In the genomic region with DNA sequence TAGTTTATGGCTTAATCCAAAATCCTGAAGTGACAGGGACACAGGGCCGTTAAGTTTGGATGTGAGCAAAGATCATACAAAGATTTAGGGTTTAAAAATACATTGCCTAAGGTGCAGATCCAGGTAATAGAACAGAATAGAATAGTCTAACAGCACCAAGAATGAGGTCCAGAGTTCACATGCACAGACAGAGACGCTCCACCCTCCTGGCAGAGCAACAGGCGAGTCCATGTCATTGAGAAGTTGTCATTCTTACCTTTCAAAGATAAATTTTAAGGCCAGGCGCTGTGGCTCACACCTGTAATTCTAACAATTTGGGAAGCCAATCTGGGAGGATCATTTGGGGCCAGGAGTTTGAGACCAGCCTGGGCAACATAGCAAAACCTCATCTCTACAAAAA, we compare ENCODE assay signal across 19 cellular contexts.
DNase-seq lines count a peak whose midpoint lies in the region; ATAC-seq and TF ChIP-seq lines count a peak whose summit lies in the region.
"Had no signal": no experiment of that assay in that cellular context is flagged by ENCODE, and none has a peak within 500 bp of the region (broad histone marks: within the 10 kb centered on the region; RNA-seq: fewer than 3 reads in every experiment).

No MANE protein-coding gene starts in this region.

- intact Hi-C loops in cardiac septum (cut with DNase I): no loop called here
- intact Hi-C loops in left ventricle myocardium superior (cut with micrococcal nuclease): no loop called here

- TF ChIP-seq CTCF in VCaP (conservative IDR thresholded peaks at IDR 0.05) (no peak), BE2C (IDR thresholded peaks at IDR 0.05; ENCODE audit: low read depth, low read length) (no peak), tibial nerve (IDR thresholded peaks at IDR 0.05) (no peak)

- H3K4me1 ChIP-seq in BE2C (no peaks in the 10 kb centered on the region), tibial nerve (no peaks in the 10 kb centered on the region)
- H3K4me1 ChIP-seq: BLaER1, Caco-2, HAP-1 had no signal

- H3K4me3 ChIP-seq in BE2C (ENCODE audit: low read depth, low read length) (no peak overlapping the region), tibial nerve (no peak overlapping the region)
- H3K4me3 ChIP-seq: BLaER1, HAP-1 had no signal

- peak; percentile 60 for DNase-seq in cardiac septum (ENCODE audit: low spot score)
- no peak for DNase-seq in left ventricle myocardium superior
- no peak for DNase-seq in left lobe of liver (ENCODE audit: low spot score)
- peak; percentile 20 for DNase-seq in mesenteric fat pad (ENCODE audit: low spot score)
- DNase-seq in BE2C: no peak
- DNase-seq in tibial nerve (ENCODE audit: low spot score in 2 of 2): no peak
- no peak for DNase-seq in NCI-H774 (lab: John Stamatoyannopoulos, UW)
- DNase-seq: 8988T; Caco-2; CD4-positive, CD25-positive, alpha-beta regulatory T cell; CD8-positive, alpha-beta T cell; DMS153; DND-41; GOT3; HFFc6 had no signal

- 75 to 88% methylated on average over 4 of the region's 4 CpGs for WGBS in tibial nerve, 2 donors

- ATAC-seq in left ventricle myocardium superior (no peak), left lobe of liver (peak; percentile 98)
- ATAC-seq: CD8-positive, alpha-beta T cell had no signal

- no peak for TF ChIP-seq POLR2A in tibial nerve (IDR thresholded peaks at IDR 0.05)

- TF ChIP-seq EP300 in tibial nerve (IDR thresholded peaks at IDR 0.05): no peak

- H3K36me3 ChIP-seq in BE2C: no peaks in the 10 kb centered on the region
- H3K36me3 ChIP-seq in tibial nerve: no peaks in the 10 kb centered on the region
- H3K36me3 ChIP-seq: BLaER1, HAP-1 had no signal

- H3K27me3 ChIP-seq in BE2C: no peaks in the 10 kb centered on the region
- H3K27me3 ChIP-seq in tibial nerve: no peaks in the 10 kb centered on the region
- H3K27me3 ChIP-seq: BLaER1 had no signal

- H3K9me3 ChIP-seq in BE2C (no peaks in the 10 kb centered on the region), tibial nerve (no peaks in the 10 kb centered on the region)
- H3K9me3 ChIP-seq: Caco-2, HAP-1 had no signal

- peak overlapping the region; percentile 36; the same call in 1 of the 2 replicates for H3K27ac ChIP-seq in VCaP
- H3K27ac ChIP-seq in tibial nerve: no peak overlapping the region
- H3K27ac ChIP-seq: BLaER1, C4-2B had no signal

Comparison
In these comparisons a context has a peak if more than half of its experiments do, and no peak if none do; other contexts are left out.
1. DNase-seq: peak in cardiac septum (single experiment) and mesenteric fat pad (single experiment); none in left ventricle myocardium superior (single experiment), left lobe of liver (single experiment), BE2C (single experiment), tibial nerve (0 of 2) and NCI-H774 (single experiment).